ENCODE assay signal across 20 cellular contexts in the genomic region with DNA sequence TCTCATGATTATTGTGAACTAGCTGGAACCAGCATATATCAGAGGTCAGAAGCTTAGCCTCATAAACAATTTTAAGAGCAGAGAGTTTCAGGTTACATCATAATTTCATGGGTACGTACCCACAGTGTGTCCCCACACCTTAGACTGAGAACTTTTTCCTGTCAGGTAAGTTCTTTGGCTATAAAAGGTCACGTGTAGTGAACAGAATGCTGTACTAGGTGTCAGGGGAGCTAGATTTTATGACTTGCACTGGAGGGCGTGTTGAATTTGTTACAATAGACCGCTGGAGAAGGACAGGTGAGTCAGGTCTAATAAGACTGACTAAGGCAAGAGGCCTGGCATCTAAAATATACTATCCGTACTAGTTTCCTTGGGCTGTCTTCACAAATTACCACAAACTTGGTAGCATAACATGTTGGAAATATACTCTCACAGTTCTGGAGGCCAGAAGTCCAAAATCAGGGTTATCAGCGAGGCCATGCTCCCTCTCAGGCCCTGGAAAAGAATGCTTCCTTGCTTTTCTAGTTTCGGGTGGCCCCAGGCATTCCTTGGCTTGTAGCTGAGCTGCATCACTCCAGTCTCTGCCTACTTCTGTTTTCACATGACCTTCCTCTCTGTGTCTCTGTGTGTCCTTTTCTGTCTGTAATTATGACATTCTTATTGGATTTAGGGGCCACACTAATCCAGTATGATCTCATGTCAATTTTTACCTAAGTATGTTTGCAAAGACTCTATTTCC.
DNase-seq lines count a peak whose midpoint lies in the region; FAIRE-seq and TF ChIP-seq lines count a peak whose summit lies in the region.
"Had no signal": no experiment of that assay in that cellular context is flagged by ENCODE, and none has a peak within 500 bp of the region (broad histone marks: within the 10 kb centered on the region; RNA-seq: fewer than 3 reads in every experiment).

No MANE protein-coding gene starts in this region.

- H3K27ac ChIP-seq in VCaP, result peak overlapping the region; percentile 80
- H3K27ac ChIP-seq: SJSA1 had no signal

- H3K4me3 ChIP-seq in LNCaP clone FGC (ENCODE audit: low read depth, low read length), result no peak overlapping the region
- H3K4me3 ChIP-seq: SJSA1 had no signal

- no peaks in the 10 kb centered on the region for H3K36me3 Mint-ChIP-seq in type B pancreatic cell
- H3K36me3 Mint-ChIP-seq in MCF 10A (ENCODE audit: insufficient read depth, unreplicated experiment), result no peaks in the 10 kb centered on the region
- H3K36me3 Mint-ChIP-seq: CD8-positive, alpha-beta T cell had no signal

- BruUV-seq in MCF 10A (replicated peaks; lab: Mats Ljungman, UMichigan), result no TSS peak

- TF ChIP-seq CTCF in LNCaP clone FGC (IDR thresholded peaks at IDR 0.05; ENCODE audit: control insufficient read depth, extremely low read depth, insufficient read depth) (no peak), VCaP (conservative IDR thresholded peaks at IDR 0.05) (no peak), type B pancreatic cell (conservative IDR thresholded peaks at IDR 0.05) (no peak), MCF 10A (IDR thresholded peaks at IDR 0.05; ENCODE audit: unreplicated experiment) (no peak)

- no peak for FAIRE-seq in HTR-8/SVneo (lab: Jason Lieb, UNC)
- FAIRE-seq: HepG2, RCC 7860 had no signal

- H3K9me3 Mint-ChIP-seq in type B pancreatic cell, result no peaks in the 10 kb centered on the region
- no peaks in the 10 kb centered on the region for H3K9me3 Mint-ChIP-seq in MCF 10A (ENCODE audit: unreplicated experiment)
- H3K9me3 Mint-ChIP-seq: CD8-positive, alpha-beta T cell had no signal

- H3K27me3 Mint-ChIP-seq in type B pancreatic cell, result no peaks in the 10 kb centered on the region
- H3K27me3 Mint-ChIP-seq in MCF 10A (ENCODE audit: insufficient read depth, unreplicated experiment), result no peaks in the 10 kb centered on the region

- intact Hi-C loops in MCF 10A (cut with micrococcal nuclease), result no loop called here

- H3K4me1 Mint-ChIP-seq in type B pancreatic cell (ENCODE audit: unreplicated experiment) (no peaks in the 10 kb centered on the region), MCF 10A (ENCODE audit: insufficient read depth, unreplicated experiment) (peaks cover 6% of the 10 kb centered on the region)

- POLR2A ChIA-PET in MCF 10A (lab: Yijun Ruan, JAX), result interaction anchor here (0.6 kb wide), 1 partner anchor 264 kb away, joined by 5 read pairs; no protein-coding TSS in a partner anchor

- DNase-seq in LNCaP clone FGC (ENCODE audit: low read depth), result peak; percentile 94
- peak; percentile 23 for DNase-seq in iPS-NIHi11 (ENCODE audit: low spot score)
- no peak for DNase-seq in type B pancreatic cell (ENCODE audit: extremely low spot score, unreplicated experiment)
- no peak for DNase-seq in HTR-8/SVneo (ENCODE audit: insufficient read length, low spot score)
- DNase-seq in stimulated activated CD4-positive, alpha-beta T cell treated with anti-CD3 and anti-CD28 coated beads, Interleukin-12 subunit alpha, Interleukin-12 subunit beta, amount 100 ng/mL, for 4 hours, result no peak
- DNase-seq in MCF 10A (ENCODE audit: unreplicated experiment), result no peak
- DNase-seq: BE2C; CD8-positive, alpha-beta T cell; DND-41; GF-D8; GOT3; Karpas-422; NCI-H1436; NCI-H2227 treated with DMSO at 0.1 percent for 48 hours; NCI-H774; SW 1271 had no signal

- CTCF ChIA-PET in MCF 10A (lab: Yijun Ruan, JAX), result no interaction called here

- H3K27ac Mint-ChIP-seq in type B pancreatic cell (peak overlapping the region; percentile 81), MCF 10A (ENCODE audit: low read depth, unreplicated experiment) (no peak overlapping the region)
- H3K27ac Mint-ChIP-seq: CD8-positive, alpha-beta T cell had no signal

- H3K4me3 Mint-ChIP-seq in type B pancreatic cell (no peak overlapping the region), MCF 10A (ENCODE audit: unreplicated experiment) (no peak overlapping the region)
- H3K4me3 Mint-ChIP-seq: CD8-positive, alpha-beta T cell had no signal

Comparison
In these comparisons a context has a peak if more than half of its experiments do, and no peak if none do; other contexts are left out.
1. DNase-seq: peak in LNCaP clone FGC (single experiment) and iPS-NIHi11 (single experiment); none in type B pancreatic cell (single experiment), HTR-8/SVneo (single experiment), stimulated activated CD4-positive, alpha-beta T cell treated with anti-CD3 and anti-CD28 coated beads, Interleukin-12 subunit alpha, Interleukin-12 subunit beta, amount 100 ng/mL, for 4 hours (single experiment) and MCF 10A (single experiment).